In the genomic region with DNA sequence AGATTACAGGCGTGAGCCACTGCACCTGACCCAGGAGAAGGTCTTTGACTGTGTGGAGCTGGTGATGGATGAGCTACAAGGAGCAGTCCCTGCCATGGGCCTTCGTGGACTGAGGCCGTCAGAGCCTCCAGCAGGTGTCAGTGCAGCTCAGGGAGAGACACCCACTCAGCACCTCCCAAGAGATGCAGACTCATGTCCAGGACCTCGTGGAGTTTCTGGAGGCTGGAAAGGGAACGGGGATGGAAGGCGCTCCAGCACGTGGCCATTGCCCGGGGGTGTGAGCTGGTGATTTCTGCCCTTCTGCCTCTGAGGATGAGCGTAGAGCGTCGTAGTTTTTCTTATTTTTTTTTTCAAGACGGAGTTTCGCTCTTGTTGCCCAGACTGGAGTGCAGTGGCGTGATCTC, we compare ENCODE assay signal across 6 cellular contexts. TPM values are rescaled to one million over a fixed set of nuclear protein-coding genes. Genes with fewer than 3 reads are reported as not detected.
DNase-seq lines count a peak whose midpoint lies in the region; ATAC-seq lines count a peak whose summit lies in the region.

No MANE protein-coding gene starts in this region.

- H3K36me3 Mint-ChIP-seq in activated CD4-positive, alpha-beta T cell treated with anti-CD3 and anti-CD28 coated beads, Interleukin-2, amount 10 ng/mL, durations not matched to agents 24 days and 14 days (ENCODE audit: low read depth) = peaks cover 6% of the 10 kb centered on the region

- intact Hi-C loops in activated CD4-positive, alpha-beta T cell treated with anti-CD3 and anti-CD28 coated beads, Interleukin-2, amount 10 ng/mL, durations not matched to agents 24 days and 14 days (cut with micrococcal nuclease) = no loop called here
- intact Hi-C loops in left ventricle myocardium superior (cut with micrococcal nuclease) = no loop called here

- no peak overlapping the region for H3K27ac Mint-ChIP-seq in activated CD4-positive, alpha-beta T cell treated with anti-CD3 and anti-CD28 coated beads, Interleukin-2, amount 10 ng/mL, durations not matched to agents 24 days and 14 days

- H3K9me3 Mint-ChIP-seq in activated CD4-positive, alpha-beta T cell treated with anti-CD3 and anti-CD28 coated beads, Interleukin-2, amount 10 ng/mL, durations not matched to agents 24 days and 14 days = no peaks in the 10 kb centered on the region

- ATAC-seq in left ventricle myocardium superior (peak; percentile 89), GM19467 (IDR thresholded peaks at IDR 0.05; ENCODE audit: unreplicated experiment) (no peak)

- H3K27me3 Mint-ChIP-seq in activated CD4-positive, alpha-beta T cell treated with anti-CD3 and anti-CD28 coated beads, Interleukin-2, amount 10 ng/mL, durations not matched to agents 24 days and 14 days = no peaks in the 10 kb centered on the region

- H3K4me3 Mint-ChIP-seq in activated CD4-positive, alpha-beta T cell treated with anti-CD3 and anti-CD28 coated beads, Interleukin-2, amount 10 ng/mL, durations not matched to agents 24 days and 14 days = no peak overlapping the region

- H3K4me1 Mint-ChIP-seq in activated CD4-positive, alpha-beta T cell treated with anti-CD3 and anti-CD28 coated beads, Interleukin-2, amount 10 ng/mL, durations not matched to agents 24 days and 14 days = peaks cover 2% of the 10 kb centered on the region

- peak; percentile 81 for DNase-seq in activated CD4-positive, alpha-beta T cell treated with anti-CD3 and anti-CD28 coated beads, Interleukin-2, amount 10 ng/mL, durations not matched to agents 24 days and 14 days
- no peak for DNase-seq in activated CD4-positive, alpha-beta T cell treated with anti-CD3 and anti-CD28 coated beads for 4 hours
- DNase-seq in SHP77 treated with DMSO at 0.1 percent for 48 hours (lab: John Stamatoyannopoulos, UW) = peak; percentile 20
- no peak for DNase-seq in left ventricle myocardium superior
- no peak for DNase-seq in NCI-H1048 (lab: John Stamatoyannopoulos, UW)

RNA-seq across cellular contexts. Expression of gene TOR4A, which starts 9.5 kb away (rescaled TPM):
- 10.3 and 11.4 TPM in 2 replicates for total RNA-seq in activated CD4-positive, alpha-beta T cell treated with anti-CD3 and anti-CD28 coated beads, Interleukin-2, amount 10 ng/mL, durations not matched to agents 24 days and 14 days
- total RNA-seq in left ventricle myocardium superior = 19.3 TPM

RNA-seq across cellular contexts. Expression of gene NRARP, which starts 15.1 kb away (rescaled TPM):
- total RNA-seq in activated CD4-positive, alpha-beta T cell treated with anti-CD3 and anti-CD28 coated beads, Interleukin-2, amount 10 ng/mL, durations not matched to agents 24 days and 14 days = 12.9 and 13.4 TPM in 2 replicates
- total RNA-seq in left ventricle myocardium superior = 4.0 TPM

RNA-seq across cellular contexts. Expression of gene NELFB, which starts 31.9 kb away (rescaled TPM):
- total RNA-seq in activated CD4-positive, alpha-beta T cell treated with anti-CD3 and anti-CD28 coated beads, Interleukin-2, amount 10 ng/mL, durations not matched to agents 24 days and 14 days = 72.4 and 75.3 TPM in 2 replicates
- 43.6 TPM for total RNA-seq in left ventricle myocardium superior

RNA-seq across cellular contexts. Expression of gene STPG3, which starts 35.9 kb away (rescaled TPM):
- total RNA-seq in activated CD4-positive, alpha-beta T cell treated with anti-CD3 and anti-CD28 coated beads, Interleukin-2, amount 10 ng/mL, durations not matched to agents 24 days and 14 days = 0.54 and 0.99 TPM in 2 replicates
- 0.69 TPM for total RNA-seq in left ventricle myocardium superior

RNA-seq across cellular contexts. Expression of gene TUBB4B, which starts 45.9 kb away (rescaled TPM):
- 292 and 299 TPM in 2 replicates for total RNA-seq in activated CD4-positive, alpha-beta T cell treated with anti-CD3 and anti-CD28 coated beads, Interleukin-2, amount 10 ng/mL, durations not matched to agents 24 days and 14 days
- 439 TPM for total RNA-seq in left ventricle myocardium superior

Comparison
In these comparisons a context has a peak if more than half of its experiments do, and no peak if none do; other contexts are left out.
1. DNase-seq: peak in activated CD4-positive, alpha-beta T cell treated with anti-CD3 and anti-CD28 coated beads, Interleukin-2, amount 10 ng/mL, durations not matched to agents 24 days and 14 days (single experiment) and SHP77 treated with DMSO at 0.1 percent for 48 hours (single experiment); none in activated CD4-positive, alpha-beta T cell treated with anti-CD3 and anti-CD28 coated beads for 4 hours (0 of 2), left ventricle myocardium superior (single experiment) and NCI-H1048 (single experiment).